In the genomic region with DNA sequence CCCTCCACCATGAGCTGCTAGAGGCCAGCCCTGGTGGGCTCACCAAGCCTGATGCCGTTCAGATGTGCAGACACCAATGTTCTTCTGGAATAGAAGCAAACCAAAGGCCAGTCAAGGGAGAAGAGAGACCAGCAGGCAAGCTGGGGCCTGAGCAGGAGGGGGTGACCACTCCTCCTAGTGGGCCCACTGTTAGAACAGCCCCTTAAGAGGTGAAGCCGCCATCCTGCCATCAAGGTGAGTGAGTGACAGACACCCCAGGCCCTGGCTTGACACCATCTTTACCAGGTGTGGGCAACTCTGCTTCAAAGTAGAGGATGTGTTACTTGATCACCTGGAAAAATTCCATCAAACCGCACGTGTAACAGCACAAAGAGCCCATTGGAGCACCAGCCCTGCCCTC, we compare ENCODE assay signal across 16 cellular contexts. TPM values are rescaled to one million over a fixed set of nuclear protein-coding genes. Genes with fewer than 3 reads are reported as not detected.
DNase-seq lines count a peak whose midpoint lies in the region; ATAC-seq and TF ChIP-seq lines count a peak whose summit lies in the region.
"Had no signal": no experiment of that assay in that cellular context is flagged by ENCODE, and none has a peak within 500 bp of the region (broad histone marks: within the 10 kb centered on the region; RNA-seq: fewer than 3 reads in every experiment).

No MANE protein-coding gene starts in this region.

- peaks cover 15% of the 10 kb centered on the region for H3K36me3 ChIP-seq in BLaER1

- H3K4me3 Mint-ChIP-seq in chondrocyte (ENCODE audit: unreplicated experiment): no peak overlapping the region
- H3K4me3 Mint-ChIP-seq in stimulated activated naive B cell treated with anti-CD40 and anti-IgM and Interleukin-4, amounts not matched to agents 10 μg/mL and 1 μg/mL and 100 μg/mL, for 72 hours: no peak overlapping the region
- H3K4me3 Mint-ChIP-seq in natural killer cell treated with Interleukin-12 subunit alpha and Interleukin-12 subunit beta and Interleukin-15 and Interleukin-18, amount 100 ng/mL, for 72 hours: no peak overlapping the region
- H3K4me3 Mint-ChIP-seq: CD14-positive monocyte had no signal

- H3K4me1 Mint-ChIP-seq in chondrocyte (ENCODE audit: low read depth): peaks cover 21% of the 10 kb centered on the region
- peaks cover 11 to 39% of the 10 kb centered on the region in 2 donors for H3K4me1 Mint-ChIP-seq in stimulated activated naive B cell treated with anti-CD40 and anti-IgM and Interleukin-4, amounts not matched to agents 10 μg/mL and 1 μg/mL and 100 μg/mL, for 72 hours
- no peaks in the 10 kb centered on the region for H3K4me1 Mint-ChIP-seq in natural killer cell treated with Interleukin-12 subunit alpha and Interleukin-12 subunit beta and Interleukin-15 and Interleukin-18, amount 100 ng/mL, for 72 hours (ENCODE audit: low read depth in 2 of 2)

- peak overlapping the region; percentile 92 for H3K4me2 ChIP-seq in BLaER1

- H3K9ac ChIP-seq in BLaER1: peak overlapping the region; percentile 79

- peak overlapping the region; percentile 50 for H3K4me3 ChIP-seq in BLaER1

- no peak for TF ChIP-seq CTCF in chondrocyte (IDR thresholded peaks at IDR 0.05)

- H3K4me1 ChIP-seq in BLaER1: peaks cover 99% of the 10 kb centered on the region

- no peaks in the 10 kb centered on the region for H3K27me3 Mint-ChIP-seq in chondrocyte (ENCODE audit: low read depth)
- H3K27me3 Mint-ChIP-seq in stimulated activated naive B cell treated with anti-CD40 and anti-IgM and Interleukin-4, amounts not matched to agents 10 μg/mL and 1 μg/mL and 100 μg/mL, for 72 hours: peaks cover 0 to 5% of the 10 kb centered on the region in 2 donors
- peaks cover 0 to 4% of the 10 kb centered on the region in 2 donors for H3K27me3 Mint-ChIP-seq in natural killer cell treated with Interleukin-12 subunit alpha and Interleukin-12 subunit beta and Interleukin-15 and Interleukin-18, amount 100 ng/mL, for 72 hours

- H3K27ac Mint-ChIP-seq in chondrocyte (ENCODE audit: unreplicated experiment): no peak overlapping the region
- no peak overlapping the region for H3K27ac Mint-ChIP-seq in stimulated activated naive B cell treated with anti-CD40 and anti-IgM and Interleukin-4, amounts not matched to agents 10 μg/mL and 1 μg/mL and 100 μg/mL, for 72 hours
- no peak overlapping the region for H3K27ac Mint-ChIP-seq in natural killer cell treated with Interleukin-12 subunit alpha and Interleukin-12 subunit beta and Interleukin-15 and Interleukin-18, amount 100 ng/mL, for 72 hours
- H3K27ac Mint-ChIP-seq: CD14-positive monocyte had no signal

- DNase-seq in chondrocyte (ENCODE audit: low spot score) (peak; percentile 48), mesenteric fat pad (ENCODE audit: low spot score) (peak; percentile 68), AML-193 (lab: John Stamatoyannopoulos, UW) (no peak)
- DNase-seq in stimulated activated CD8-positive, alpha-beta memory T cell treated with anti-CD3 and anti-CD28 coated beads, Interleukin-4, amount 100 ng/mL, for 48 hours: peak; percentile 7
- DNase-seq in stimulated activated naive B cell treated with anti-CD40 and anti-IgM and Interleukin-4, amounts not matched to agents 10 μg/mL and 1 μg/mL and 100 μg/mL, for 72 hours: no peak
- DNase-seq in natural killer cell treated with Interleukin-12 subunit alpha and Interleukin-12 subunit beta and Interleukin-15 and Interleukin-18, amount 100 ng/mL, for 72 hours (ENCODE audit: low spot score): no peak
- DNase-seq: DMS79, KG1, MV-4-11, NCI-H1417, NCI-H2029, NCI-H345, NCI-H524 treated with DMSO at 0.1 percent for 48 hours had no signal

- ATAC-seq in stimulated activated naive B cell treated with anti-CD40 and anti-IgM and Interleukin-4, amounts not matched to agents 10 μg/mL and 1 μg/mL and 100 μg/mL, for 72 hours (replicated peaks): no peak
- no peak for ATAC-seq in natural killer cell treated with Interleukin-12 subunit alpha and Interleukin-12 subunit beta and Interleukin-15 and Interleukin-18, amount 100 ng/mL, for 72 hours

- no peaks in the 10 kb centered on the region for H3K27me3 ChIP-seq in BLaER1

- H3K36me3 Mint-ChIP-seq in chondrocyte (ENCODE audit: low read depth): peaks cover 7% of the 10 kb centered on the region
- no peaks in the 10 kb centered on the region for H3K36me3 Mint-ChIP-seq in stimulated activated naive B cell treated with anti-CD40 and anti-IgM and Interleukin-4, amounts not matched to agents 10 μg/mL and 1 μg/mL and 100 μg/mL, for 72 hours
- H3K36me3 Mint-ChIP-seq in natural killer cell treated with Interleukin-12 subunit alpha and Interleukin-12 subunit beta and Interleukin-15 and Interleukin-18, amount 100 ng/mL, for 72 hours: no peaks in the 10 kb centered on the region

- H3K9me3 ChIP-seq in BLaER1: no peaks in the 10 kb centered on the region

- no peaks in the 10 kb centered on the region for H4K20me1 ChIP-seq in BLaER1

- H3K9me3 Mint-ChIP-seq in chondrocyte (ENCODE audit: low read depth): no peaks in the 10 kb centered on the region
- no peaks in the 10 kb centered on the region for H3K9me3 Mint-ChIP-seq in stimulated activated naive B cell treated with anti-CD40 and anti-IgM and Interleukin-4, amounts not matched to agents 10 μg/mL and 1 μg/mL and 100 μg/mL, for 72 hours
- no peaks in the 10 kb centered on the region for H3K9me3 Mint-ChIP-seq in natural killer cell treated with Interleukin-12 subunit alpha and Interleukin-12 subunit beta and Interleukin-15 and Interleukin-18, amount 100 ng/mL, for 72 hours
- H3K9me3 Mint-ChIP-seq: CD14-positive monocyte had no signal

- peak overlapping the region; percentile 98 for H3K27ac ChIP-seq in BLaER1

RNA-seq across cellular contexts. Expression of gene AMBP, which starts 20.9 kb away (rescaled TPM):
- total RNA-seq in chondrocyte: not detected in 3 replicates
- not detected for total RNA-seq in mesenteric fat pad
- total RNA-seq in natural killer cell treated with Interleukin-12 subunit alpha and Interleukin-12 subunit beta and Interleukin-15 and Interleukin-18, amount 100 ng/mL, for 72 hours: not detected
- total RNA-seq: A673 had no signal

RNA-seq across cellular contexts. Expression of gene KIF12, which starts 41.9 kb away (rescaled TPM):
- total RNA-seq in chondrocyte (0.39 to 1.4 TPM (median 0.70 TPM) in 3 replicates), mesenteric fat pad (0.84 TPM)
- not detected for total RNA-seq in natural killer cell treated with Interleukin-12 subunit alpha and Interleukin-12 subunit beta and Interleukin-15 and Interleukin-18, amount 100 ng/mL, for 72 hours
- total RNA-seq: A673 had no signal

Comparison
In these comparisons a context has a peak if more than half of its experiments do, and no peak if none do; other contexts are left out.
1. DNase-seq: peak in chondrocyte (single experiment), mesenteric fat pad (single experiment) and stimulated activated CD8-positive, alpha-beta memory T cell treated with anti-CD3 and anti-CD28 coated beads, Interleukin-4, amount 100 ng/mL, for 48 hours (single experiment); none in stimulated activated naive B cell treated with anti-CD40 and anti-IgM and Interleukin-4, amounts not matched to agents 10 μg/mL and 1 μg/mL and 100 μg/mL, for 72 hours (single experiment), AML-193 (0 of 2) and natural killer cell treated with Interleukin-12 subunit alpha and Interleukin-12 subunit beta and Interleukin-15 and Interleukin-18, amount 100 ng/mL, for 72 hours (single experiment).